In the genomic region with DNA sequence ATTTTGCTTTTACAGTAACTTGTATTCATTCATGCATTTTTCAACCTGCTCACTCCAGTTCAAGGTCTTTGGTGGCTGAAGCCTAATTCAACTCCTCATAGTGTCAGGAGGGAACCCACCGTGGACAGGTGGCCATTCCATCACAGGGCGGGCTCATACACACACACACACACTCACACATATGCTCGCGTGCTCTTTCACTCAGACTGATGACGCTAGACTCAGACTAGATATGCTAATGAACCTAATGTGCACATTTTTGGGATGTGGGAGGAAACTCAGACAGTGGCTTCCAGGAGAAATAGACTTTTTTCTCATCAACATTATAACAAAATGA, we compare ENCODE assay signal across 8 cellular contexts. TPM values are rescaled to one million over a fixed set of nuclear protein-coding genes. Genes with fewer than 3 reads are reported as not detected.
DNase-seq lines count a peak whose midpoint lies in the region; ATAC-seq, FAIRE-seq and TF ChIP-seq lines count a peak whose summit lies in the region.

No MANE protein-coding gene starts in this region.

- H3K4me1 ChIP-seq in A549: peaks cover 3% of the 10 kb centered on the region; the same call in 2 of the 3 replicates
- peaks cover 3 to 22% (median 21%) of the 10 kb centered on the region in 5 donors for H3K4me1 ChIP-seq in subcutaneous abdominal adipose tissue (ENCODE audit: control insufficient read depth in 5 of 5, insufficient read depth in 5 of 5, low read length in 5 of 5)

- POLR2A ChIA-PET in A549 (lab: Yijun Ruan, JAX): interaction anchor here (0.7 to 4.7 kb wide), 5 partner anchors 10 to 1720 kb away, joined by 4 to 38 read pairs (median 8); a partner anchor contains a TSS

- peak overlapping the region in 1 of 5 donors; percentile 9 for H3K9ac ChIP-seq in subcutaneous abdominal adipose tissue (ENCODE audit: low read length in 5 of 5)

- ATAC-seq in A549 (peak in 1 of 2 experiments; percentile 2; a peak in 3 of 6 replicates), GM18505 (IDR thresholded peaks at IDR 0.05; ENCODE audit: unreplicated experiment) (peak; percentile 8), left colon (peak; percentile 32), HG02852 (IDR thresholded peaks at IDR 0.05; ENCODE audit: unreplicated experiment) (no peak)

- no peaks in the 10 kb centered on the region for H3K36me3 ChIP-seq in subcutaneous abdominal adipose tissue (ENCODE audit: control insufficient read depth in 5 of 5, insufficient read depth in 5 of 5, low read length in 5 of 5)

- TF ChIP-seq POLR2A in A549 (IDR thresholded peaks at IDR 0.05; ENCODE audit: low read length) (no peak), GM18505 (IDR thresholded peaks at IDR 0.05; ENCODE audit: borderline replicate concordance, extremely low read depth, insufficient read depth, insufficient read length) (no peak)

- no peak for TF ChIP-seq RAD21 in A549 (conservative IDR thresholded peaks at IDR 0.05 in 1 of 2, IDR thresholded peaks at IDR 0.05 in 1 of 2)

- H3K9me3 ChIP-seq in A549 (no peaks in the 10 kb centered on the region), subcutaneous abdominal adipose tissue (ENCODE audit: control insufficient read depth in 5 of 5, low read length in 5 of 5) (peaks cover 0 to 5% (median 0%) of the 10 kb centered on the region in 5 donors)

- intact Hi-C loops in left colon (cut with DNase I, micrococcal nuclease): no loop called here

- H3K27ac ChIP-seq in A549: peak overlapping the region; percentile 93 to 99
- H3K27ac ChIP-seq in subcutaneous abdominal adipose tissue (ENCODE audit: low read depth, low read length): no peak overlapping the region

- DNase-seq in A549 (ENCODE audit: low read depth in 1 of 2, low spot score in 1 of 2) (no peak), MV-4-11 (lab: John Stamatoyannopoulos, UW) (peak; percentile 58), astrocyte of the spinal cord (ENCODE audit: low read depth, low spot score) (no peak), left colon (peak in 1 of 2 donors; percentile 23), SKM-1 (lab: John Stamatoyannopoulos, UW; ENCODE audit: unreplicated experiment) (no peak)

- in situ Hi-C loops in astrocyte of the spinal cord (cut with HindIII; ENCODE audit: low sequenced_read_pairs): no loop called here

- CTCF ChIA-PET in A549 (lab: Yijun Ruan, JAX): interaction anchor here (0.6 to 8.3 kb wide), 3 partner anchors 10 to 1071 kb away, joined by 3 to 83 read pairs (median 3); no protein-coding TSS in a partner anchor

- no peaks in the 10 kb centered on the region for H3K27me3 ChIP-seq in subcutaneous abdominal adipose tissue (ENCODE audit: control insufficient read depth in 5 of 5, insufficient read depth in 4 of 5, low read length in 5 of 5)

- TF ChIP-seq CTCF in A549 (IDR thresholded peaks at IDR 0.05) (no peak), astrocyte of the spinal cord (IDR thresholded peaks at IDR 0.05; ENCODE audit: low read depth, low read length) (no peak)

- H3K4me2 ChIP-seq in A549: peak overlapping the region; percentile 61

- no peak for TF ChIP-seq EP300 in A549 (IDR thresholded peaks at IDR 0.05)

- H3K4me3 ChIP-seq in A549 (peak overlapping the region; percentile 61), astrocyte of the spinal cord (ENCODE audit: low read depth, low read length) (peak overlapping the region; percentile 54), subcutaneous abdominal adipose tissue (ENCODE audit: low read depth in 1 of 5, low read length in 5 of 5) (peak overlapping the region; percentile 55 to 81 (median 78))

- FAIRE-seq in A549 (lab: Jason Lieb, UNC): no peak

- 81% methylated on average over 5 of the region's 5 CpGs for WGBS in A549 (ENCODE audit: missing lambda C conversion rate)

TF ChIP-seq in A549, 52 proteins besides CTCF, POLR2A, EP300 and RAD21:
- TF ChIP-seq, protein P1, sequence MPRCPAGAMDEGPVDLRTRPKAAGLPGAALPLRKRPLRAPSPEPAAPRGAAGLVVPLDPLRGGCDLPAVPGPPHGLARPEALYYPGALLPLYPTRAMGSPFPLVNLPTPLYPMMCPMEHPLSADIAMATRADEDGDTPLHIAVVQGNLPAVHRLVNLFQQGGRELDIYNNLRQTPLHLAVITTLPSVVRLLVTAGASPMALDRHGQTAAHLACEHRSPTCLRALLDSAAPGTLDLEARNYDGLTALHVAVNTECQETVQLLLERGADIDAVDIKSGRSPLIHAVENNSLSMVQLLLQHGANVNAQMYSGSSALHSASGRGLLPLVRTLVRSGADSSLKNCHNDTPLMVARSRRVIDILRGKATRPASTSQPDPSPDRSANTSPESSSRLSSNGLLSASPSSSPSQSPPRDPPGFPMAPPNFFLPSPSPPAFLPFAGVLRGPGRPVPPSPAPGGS (IDR thresholded peaks at IDR 0.05): no peak
- TF ChIP-seq RCOR1 (IDR thresholded peaks at IDR 0.05; ENCODE audit: low read depth, low read length): no peak
- no peak for TF ChIP-seq ZSCAN20 (CRISPR knock-in tag; IDR thresholded peaks at IDR 0.05)
- TF ChIP-seq, protein P2, sequence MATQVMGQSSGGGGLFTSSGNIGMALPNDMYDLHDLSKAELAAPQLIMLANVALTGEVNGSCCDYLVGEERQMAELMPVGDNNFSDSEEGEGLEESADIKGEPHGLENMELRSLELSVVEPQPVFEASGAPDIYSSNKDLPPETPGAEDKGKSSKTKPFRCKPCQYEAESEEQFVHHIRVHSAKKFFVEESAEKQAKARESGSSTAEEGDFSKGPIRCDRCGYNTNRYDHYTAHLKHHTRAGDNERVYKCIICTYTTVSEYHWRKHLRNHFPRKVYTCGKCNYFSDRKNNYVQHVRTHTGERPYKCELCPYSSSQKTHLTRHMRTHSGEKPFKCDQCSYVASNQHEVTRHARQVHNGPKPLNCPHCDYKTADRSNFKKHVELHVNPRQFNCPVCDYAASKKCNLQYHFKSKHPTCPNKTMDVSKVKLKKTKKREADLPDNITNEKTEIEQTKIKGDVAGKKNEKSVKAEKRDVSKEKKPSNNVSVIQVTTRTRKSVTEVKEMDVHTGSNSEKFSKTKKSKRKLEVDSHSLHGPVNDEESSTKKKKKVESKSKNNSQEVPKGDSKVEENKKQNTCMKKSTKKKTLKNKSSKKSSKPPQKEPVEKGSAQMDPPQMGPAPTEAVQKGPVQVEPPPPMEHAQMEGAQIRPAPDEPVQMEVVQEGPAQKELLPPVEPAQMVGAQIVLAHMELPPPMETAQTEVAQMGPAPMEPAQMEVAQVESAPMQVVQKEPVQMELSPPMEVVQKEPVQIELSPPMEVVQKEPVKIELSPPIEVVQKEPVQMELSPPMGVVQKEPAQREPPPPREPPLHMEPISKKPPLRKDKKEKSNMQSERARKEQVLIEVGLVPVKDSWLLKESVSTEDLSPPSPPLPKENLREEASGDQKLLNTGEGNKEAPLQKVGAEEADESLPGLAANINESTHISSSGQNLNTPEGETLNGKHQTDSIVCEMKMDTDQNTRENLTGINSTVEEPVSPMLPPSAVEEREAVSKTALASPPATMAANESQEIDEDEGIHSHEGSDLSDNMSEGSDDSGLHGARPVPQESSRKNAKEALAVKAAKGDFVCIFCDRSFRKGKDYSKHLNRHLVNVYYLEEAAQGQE (IDR thresholded peaks at IDR 0.05): no peak
- TF ChIP-seq, protein P3, sequence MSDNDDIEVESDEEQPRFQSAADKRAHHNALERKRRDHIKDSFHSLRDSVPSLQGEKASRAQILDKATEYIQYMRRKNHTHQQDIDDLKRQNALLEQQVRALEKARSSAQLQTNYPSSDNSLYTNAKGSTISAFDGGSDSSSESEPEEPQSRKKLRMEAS (IDR thresholded peaks at IDR 0.05): no peak
- no peak for TF ChIP-seq FOSL2 (IDR thresholded peaks at IDR 0.05)
- no peak for TF ChIP-seq FOSL2 (CRISPR knock-in tag; IDR thresholded peaks at IDR 0.05)
- no peak for TF ChIP-seq MAFK (IDR thresholded peaks at IDR 0.05; ENCODE audit: partially characterized antibody)
- TF ChIP-seq MYC (IDR thresholded peaks at IDR 0.05; ENCODE audit: borderline replicate concordance, low read length): no peak

RNA-seq across cellular contexts. Expression of a gene that starts 56.7 kb away (rescaled TPM):
- polyA plus RNA-seq in A549 (2011; rRNA removed) (50.1 and 51.4 TPM in 2 replicates), A549 (2017; fragmentation: RNase III; extraction: RNeasy Plus Mini Kit Qiagen cat#74134 plus additional on column Dnase treatment) (26.3 to 28.5 TPM (median 27.8 TPM) in 3 replicates)
- 19.2 and 26.4 TPM in 2 replicates for polyA plus RNA-seq in A549 (2012; cell fraction: cytosol; rRNA removed)
- polyA plus RNA-seq in A549 (2012; cell fraction: nucleus; rRNA removed): 36.0 and 41.4 TPM in 2 replicates
- polyA minus RNA-seq in A549 (2011; rRNA and poly(A)+ RNA removed): 52.0 and 69.6 TPM in 2 replicates
- 10 to 100 TPM; 30.2 to 39.4 TPM for total RNA-seq in left colon
